ENCODE assay signal across 2 cellular contexts in genomic region chr13:88483202-88483601, GRCh38.
A peak's percentile ranks its signal among the peaks of the same experiment; 100 is the strongest.
TF ChIP-seq lines count a peak whose summit lies in the region.

No MANE protein-coding gene starts in this region.

TF ChIP-seq in neural cell, 6 proteins besides CTCF, POLR2A, EP300 and RAD21 (continued from another document):
- TF ChIP-seq, protein P1, sequence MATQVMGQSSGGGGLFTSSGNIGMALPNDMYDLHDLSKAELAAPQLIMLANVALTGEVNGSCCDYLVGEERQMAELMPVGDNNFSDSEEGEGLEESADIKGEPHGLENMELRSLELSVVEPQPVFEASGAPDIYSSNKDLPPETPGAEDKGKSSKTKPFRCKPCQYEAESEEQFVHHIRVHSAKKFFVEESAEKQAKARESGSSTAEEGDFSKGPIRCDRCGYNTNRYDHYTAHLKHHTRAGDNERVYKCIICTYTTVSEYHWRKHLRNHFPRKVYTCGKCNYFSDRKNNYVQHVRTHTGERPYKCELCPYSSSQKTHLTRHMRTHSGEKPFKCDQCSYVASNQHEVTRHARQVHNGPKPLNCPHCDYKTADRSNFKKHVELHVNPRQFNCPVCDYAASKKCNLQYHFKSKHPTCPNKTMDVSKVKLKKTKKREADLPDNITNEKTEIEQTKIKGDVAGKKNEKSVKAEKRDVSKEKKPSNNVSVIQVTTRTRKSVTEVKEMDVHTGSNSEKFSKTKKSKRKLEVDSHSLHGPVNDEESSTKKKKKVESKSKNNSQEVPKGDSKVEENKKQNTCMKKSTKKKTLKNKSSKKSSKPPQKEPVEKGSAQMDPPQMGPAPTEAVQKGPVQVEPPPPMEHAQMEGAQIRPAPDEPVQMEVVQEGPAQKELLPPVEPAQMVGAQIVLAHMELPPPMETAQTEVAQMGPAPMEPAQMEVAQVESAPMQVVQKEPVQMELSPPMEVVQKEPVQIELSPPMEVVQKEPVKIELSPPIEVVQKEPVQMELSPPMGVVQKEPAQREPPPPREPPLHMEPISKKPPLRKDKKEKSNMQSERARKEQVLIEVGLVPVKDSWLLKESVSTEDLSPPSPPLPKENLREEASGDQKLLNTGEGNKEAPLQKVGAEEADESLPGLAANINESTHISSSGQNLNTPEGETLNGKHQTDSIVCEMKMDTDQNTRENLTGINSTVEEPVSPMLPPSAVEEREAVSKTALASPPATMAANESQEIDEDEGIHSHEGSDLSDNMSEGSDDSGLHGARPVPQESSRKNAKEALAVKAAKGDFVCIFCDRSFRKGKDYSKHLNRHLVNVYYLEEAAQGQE (IDR thresholded peaks at IDR 0.05; ENCODE audit: borderline replicate concordance) = peak; percentile 40
- TF ChIP-seq POLR2AphosphoS5 (IDR thresholded peaks at IDR 0.05) (peak; percentile 66), SMC3 (conservative IDR thresholded peaks at IDR 0.05; ENCODE audit: poor library complexity) (no peak), MXI1 (conservative IDR thresholded peaks at IDR 0.05; ENCODE audit: poor library complexity, severe bottlenecking) (no peak), TAF1 (IDR thresholded peaks at IDR 0.05; ENCODE audit: low read depth) (no peak)

TF ChIP-seq in WTC11, 78 proteins besides CTCF, POLR2A, EP300 and RAD21 (continued from another document):
- no peak for TF ChIP-seq AFF4 (CRISPR knock-in tag; IDR thresholded peaks at IDR 0.05; ENCODE audit: borderline replicate concordance)
- TF ChIP-seq PREB (CRISPR knock-in tag; IDR thresholded peaks at IDR 0.05; ENCODE audit: borderline replicate concordance) = no peak
- TF ChIP-seq CBFB (CRISPR knock-in tag; IDR thresholded peaks at IDR 0.05; ENCODE audit: low read depth) = no peak
- TF ChIP-seq, protein P2, sequence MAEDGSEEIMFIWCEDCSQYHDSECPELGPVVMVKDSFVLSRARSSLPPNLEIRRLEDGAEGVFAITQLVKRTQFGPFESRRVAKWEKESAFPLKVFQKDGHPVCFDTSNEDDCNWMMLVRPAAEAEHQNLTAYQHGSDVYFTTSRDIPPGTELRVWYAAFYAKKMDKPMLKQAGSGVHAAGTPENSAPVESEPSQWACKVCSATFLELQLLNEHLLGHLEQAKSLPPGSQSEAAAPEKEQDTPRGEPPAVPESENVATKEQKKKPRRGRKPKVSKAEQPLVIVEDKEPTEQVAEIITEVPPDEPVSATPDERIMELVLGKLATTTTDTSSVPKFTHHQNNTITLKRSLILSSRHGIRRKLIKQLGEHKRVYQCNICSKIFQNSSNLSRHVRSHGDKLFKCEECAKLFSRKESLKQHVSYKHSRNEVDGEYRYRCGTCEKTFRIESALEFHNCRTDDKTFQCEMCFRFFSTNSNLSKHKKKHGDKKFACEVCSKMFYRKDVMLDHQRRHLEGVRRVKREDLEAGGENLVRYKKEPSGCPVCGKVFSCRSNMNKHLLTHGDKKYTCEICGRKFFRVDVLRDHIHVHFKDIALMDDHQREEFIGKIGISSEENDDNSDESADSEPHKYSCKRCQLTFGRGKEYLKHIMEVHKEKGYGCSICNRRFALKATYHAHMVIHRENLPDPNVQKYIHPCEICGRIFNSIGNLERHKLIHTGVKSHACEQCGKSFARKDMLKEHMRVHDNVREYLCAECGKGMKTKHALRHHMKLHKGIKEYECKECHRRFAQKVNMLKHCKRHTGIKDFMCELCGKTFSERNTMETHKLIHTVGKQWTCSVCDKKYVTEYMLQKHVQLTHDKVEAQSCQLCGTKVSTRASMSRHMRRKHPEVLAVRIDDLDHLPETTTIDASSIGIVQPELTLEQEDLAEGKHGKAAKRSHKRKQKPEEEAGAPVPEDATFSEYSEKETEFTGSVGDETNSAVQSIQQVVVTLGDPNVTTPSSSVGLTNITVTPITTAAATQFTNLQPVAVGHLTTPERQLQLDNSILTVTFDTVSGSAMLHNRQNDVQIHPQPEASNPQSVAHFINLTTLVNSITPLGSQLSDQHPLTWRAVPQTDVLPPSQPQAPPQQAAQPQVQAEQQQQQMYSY (CRISPR knock-in tag; IDR thresholded peaks at IDR 0.05) = no peak
- TF ChIP-seq GRHL2 (CRISPR knock-in tag; IDR thresholded peaks at IDR 0.05; ENCODE audit: insufficient replicate concordance, severe bottlenecking) = no peak
- TF ChIP-seq STAT6 (CRISPR knock-in tag; conservative IDR thresholded peaks at IDR 0.05; ENCODE audit: low read depth) = no peak
- TF ChIP-seq, protein P3, sequence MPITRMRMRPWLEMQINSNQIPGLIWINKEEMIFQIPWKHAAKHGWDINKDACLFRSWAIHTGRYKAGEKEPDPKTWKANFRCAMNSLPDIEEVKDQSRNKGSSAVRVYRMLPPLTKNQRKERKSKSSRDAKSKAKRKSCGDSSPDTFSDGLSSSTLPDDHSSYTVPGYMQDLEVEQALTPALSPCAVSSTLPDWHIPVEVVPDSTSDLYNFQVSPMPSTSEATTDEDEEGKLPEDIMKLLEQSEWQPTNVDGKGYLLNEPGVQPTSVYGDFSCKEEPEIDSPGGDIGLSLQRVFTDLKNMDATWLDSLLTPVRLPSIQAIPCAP (CRISPR knock-in tag; IDR thresholded peaks at IDR 0.05) = no peak
- TF ChIP-seq SOX15 (CRISPR knock-in tag; IDR thresholded peaks at IDR 0.05) = no peak
- TF ChIP-seq ESRRA (CRISPR knock-in tag; IDR thresholded peaks at IDR 0.05; ENCODE audit: borderline replicate concordance) = no peak
- no peak for TF ChIP-seq ATF1 (CRISPR knock-in tag; IDR thresholded peaks at IDR 0.05)
- no peak for TF ChIP-seq USF2 (CRISPR knock-in tag; IDR thresholded peaks at IDR 0.05)
- no peak for TF ChIP-seq NFYB (CRISPR knock-in tag; conservative IDR thresholded peaks at IDR 0.05; ENCODE audit: low read depth)
- no peak for TF ChIP-seq CREB1 (CRISPR knock-in tag; IDR thresholded peaks at IDR 0.05)
- no peak for TF ChIP-seq RORB (CRISPR knock-in tag; IDR thresholded peaks at IDR 0.05)
- TF ChIP-seq MXD4 (CRISPR knock-in tag; IDR thresholded peaks at IDR 0.05; ENCODE audit: borderline replicate concordance) = no peak
